In genomic region chr13:52411629-52412028, GRCh38 we compare ENCODE assay signal across 9 cellular contexts. TPM values are rescaled to one million over a fixed set of nuclear protein-coding genes. Genes with fewer than 3 reads are reported as not detected.
DNase-seq lines count a peak whose midpoint lies in the region; ATAC-seq lines count a peak whose summit lies in the region.
"Had no signal": no experiment of that assay in that cellular context is flagged by ENCODE, and none has a peak within 500 bp of the region (broad histone marks: within the 10 kb centered on the region; RNA-seq: fewer than 3 reads in every experiment).

No MANE protein-coding gene starts in this region.

- H3K4me3 Mint-ChIP-seq in activated CD4-positive, alpha-beta memory T cell treated with anti-CD3 and anti-CD28 coated beads for 36 hours, result no peak overlapping the region
- no peak overlapping the region for H3K4me3 Mint-ChIP-seq in activated CD4-positive, alpha-beta memory T cell treated with anti-CD3 and anti-CD28 coated beads, Interleukin-2, amount 10 ng/mL, durations not matched to agents 7 days and 5 days
- no peak overlapping the region for H3K4me3 Mint-ChIP-seq in activated T-helper 17 cell treated with anti-CD3 and anti-CD28 coated beads, Interleukin-2, amount 50 U/mL, for 72 hours
- H3K4me3 Mint-ChIP-seq in naive thymus-derived CD8-positive, alpha-beta T cell, result no peak overlapping the region

- H3K4me2 ChIP-seq in skeletal muscle satellite cell (ENCODE audit: low read length), result peak overlapping the region; percentile 18

- CTCF ChIA-PET in activated CD4-positive, alpha-beta memory T cell treated with anti-CD3 and anti-CD28 coated beads for 36 hours (lab: Charles Lee), result no interaction called here
- CTCF ChIA-PET in activated CD4-positive, alpha-beta memory T cell treated with anti-CD3 and anti-CD28 coated beads, Interleukin-2, amount 10 ng/mL, durations not matched to agents 7 days and 5 days (lab: Charles Lee), result interaction anchor here (0.7 kb wide), 1 partner anchor 38 kb away, joined by 3 read pairs; no protein-coding TSS in a partner anchor

- H3K9ac ChIP-seq in skeletal muscle satellite cell (ENCODE audit: low read depth, low read length), result no peak overlapping the region

- peak overlapping the region; percentile 20 for H3K27ac Mint-ChIP-seq in activated CD4-positive, alpha-beta memory T cell treated with anti-CD3 and anti-CD28 coated beads for 36 hours
- no peak overlapping the region for H3K27ac Mint-ChIP-seq in activated CD4-positive, alpha-beta memory T cell treated with anti-CD3 and anti-CD28 coated beads, Interleukin-2, amount 10 ng/mL, durations not matched to agents 7 days and 5 days
- peak overlapping the region; percentile 80 for H3K27ac Mint-ChIP-seq in activated T-helper 17 cell treated with anti-CD3 and anti-CD28 coated beads, Interleukin-2, amount 50 U/mL, for 72 hours
- H3K27ac Mint-ChIP-seq in naive thymus-derived CD8-positive, alpha-beta T cell, result no peak overlapping the region

- H3K4me1 ChIP-seq in skeletal muscle satellite cell (ENCODE audit: control insufficient read depth, insufficient read depth, low read length), result peaks cover 32% of the 10 kb centered on the region

- H3K36me3 Mint-ChIP-seq in activated CD4-positive, alpha-beta memory T cell treated with anti-CD3 and anti-CD28 coated beads for 36 hours, result peaks cover 29% of the 10 kb centered on the region
- peaks cover 28% of the 10 kb centered on the region for H3K36me3 Mint-ChIP-seq in activated CD4-positive, alpha-beta memory T cell treated with anti-CD3 and anti-CD28 coated beads, Interleukin-2, amount 10 ng/mL, durations not matched to agents 7 days and 5 days (ENCODE audit: low read depth)
- peaks cover 60% of the 10 kb centered on the region for H3K36me3 Mint-ChIP-seq in activated T-helper 17 cell treated with anti-CD3 and anti-CD28 coated beads, Interleukin-2, amount 50 U/mL, for 72 hours (ENCODE audit: low read depth)
- peaks cover 0 to 49% (median 6%) of the 10 kb centered on the region in 3 donors for H3K36me3 Mint-ChIP-seq in naive thymus-derived CD8-positive, alpha-beta T cell

- H3K36me3 ChIP-seq in skeletal muscle satellite cell (ENCODE audit: insufficient read depth, low read length), result peaks cover 31% of the 10 kb centered on the region

- H3K4me3 ChIP-seq in skeletal muscle satellite cell (ENCODE audit: low read length), result no peak overlapping the region

- intact Hi-C loops in activated CD4-positive, alpha-beta memory T cell treated with anti-CD3 and anti-CD28 coated beads for 36 hours (cut with micrococcal nuclease), result loop anchor here (1.0 kb wide), 1 partner anchor 37 kb away; no protein-coding TSS in a partner anchor

- peak; percentile 91 for ATAC-seq in HG02938 (IDR thresholded peaks at IDR 0.05; ENCODE audit: unreplicated experiment)
- peak; percentile 89 for ATAC-seq in activated T-helper 17 cell treated with anti-CD3 and anti-CD28 coated beads, Interleukin-2, amount 50 U/mL, for 72 hours (replicated peaks)
- ATAC-seq in naive thymus-derived CD8-positive, alpha-beta T cell, result no peak

- H3K27me3 Mint-ChIP-seq in activated CD4-positive, alpha-beta memory T cell treated with anti-CD3 and anti-CD28 coated beads for 36 hours, result no peaks in the 10 kb centered on the region
- no peaks in the 10 kb centered on the region for H3K27me3 Mint-ChIP-seq in activated CD4-positive, alpha-beta memory T cell treated with anti-CD3 and anti-CD28 coated beads, Interleukin-2, amount 10 ng/mL, durations not matched to agents 7 days and 5 days
- H3K27me3 Mint-ChIP-seq in activated T-helper 17 cell treated with anti-CD3 and anti-CD28 coated beads, Interleukin-2, amount 50 U/mL, for 72 hours, result no peaks in the 10 kb centered on the region
- no peaks in the 10 kb centered on the region for H3K27me3 Mint-ChIP-seq in naive thymus-derived CD8-positive, alpha-beta T cell

- H3K27me3 ChIP-seq in skeletal muscle satellite cell (ENCODE audit: control insufficient read depth, insufficient read depth, low read length), result no peaks in the 10 kb centered on the region

- H3K9me3 ChIP-seq in skeletal muscle satellite cell (replicated peaks; ENCODE audit: low read length), result no peaks in the 10 kb centered on the region

- DNase-seq in activated CD4-positive, alpha-beta memory T cell treated with anti-CD3 and anti-CD28 coated beads for 36 hours, result peak; percentile 35
- no peak for DNase-seq in activated CD4-positive, alpha-beta memory T cell treated with anti-CD3 and anti-CD28 coated beads, Interleukin-2, amount 10 ng/mL, durations not matched to agents 7 days and 5 days
- DNase-seq in activated gamma-delta T cell (lab: John Stamatoyannopoulos, UW), result no peak
- no peak for DNase-seq in naive thymus-derived CD8-positive, alpha-beta T cell
- DNase-seq in activated CD4-positive, alpha-beta T cell treated with anti-CD3 and anti-CD28 coated beads, Interleukin-2, amount 50 U/mL, for 4 hours, result no peak
- DNase-seq: activated naive CD4-positive, alpha-beta T cell had no signal

- no peaks in the 10 kb centered on the region for H3K9me3 Mint-ChIP-seq in activated CD4-positive, alpha-beta memory T cell treated with anti-CD3 and anti-CD28 coated beads for 36 hours
- H3K9me3 Mint-ChIP-seq in activated CD4-positive, alpha-beta memory T cell treated with anti-CD3 and anti-CD28 coated beads, Interleukin-2, amount 10 ng/mL, durations not matched to agents 7 days and 5 days, result no peaks in the 10 kb centered on the region
- H3K9me3 Mint-ChIP-seq in activated T-helper 17 cell treated with anti-CD3 and anti-CD28 coated beads, Interleukin-2, amount 50 U/mL, for 72 hours, result no peaks in the 10 kb centered on the region
- H3K9me3 Mint-ChIP-seq in naive thymus-derived CD8-positive, alpha-beta T cell, result no peaks in the 10 kb centered on the region

- H3K4me1 Mint-ChIP-seq in activated CD4-positive, alpha-beta memory T cell treated with anti-CD3 and anti-CD28 coated beads for 36 hours (ENCODE audit: low read depth), result peaks cover 2% of the 10 kb centered on the region
- H3K4me1 Mint-ChIP-seq in activated CD4-positive, alpha-beta memory T cell treated with anti-CD3 and anti-CD28 coated beads, Interleukin-2, amount 10 ng/mL, durations not matched to agents 7 days and 5 days, result peaks cover 6% of the 10 kb centered on the region
- H3K4me1 Mint-ChIP-seq in activated T-helper 17 cell treated with anti-CD3 and anti-CD28 coated beads, Interleukin-2, amount 50 U/mL, for 72 hours, result peaks cover 7% of the 10 kb centered on the region
- H3K4me1 Mint-ChIP-seq in naive thymus-derived CD8-positive, alpha-beta T cell, result peaks cover 0 to 1% (median under 1%) of the 10 kb centered on the region in 4 donors

- POLR2A ChIA-PET in activated CD4-positive, alpha-beta memory T cell treated with anti-CD3 and anti-CD28 coated beads for 36 hours (lab: Charles Lee), result no interaction called here
- POLR2A ChIA-PET in activated CD4-positive, alpha-beta memory T cell treated with anti-CD3 and anti-CD28 coated beads, Interleukin-2, amount 10 ng/mL, durations not matched to agents 7 days and 5 days (lab: Charles Lee), result no interaction called here
- POLR2A ChIA-PET in naive thymus-derived CD8-positive, alpha-beta T cell (lab: Charles Lee), result no interaction called here

RNA-seq across cellular contexts. Expression of gene THSD1, which starts 5.7 kb away (rescaled TPM):
- under 1 TPM; 0.12 to 0.22 TPM for total RNA-seq in activated CD4-positive, alpha-beta memory T cell treated with anti-CD3 and anti-CD28 coated beads for 36 hours
- under 1 TPM; 0.23 to 0.28 TPM for total RNA-seq in activated CD4-positive, alpha-beta memory T cell treated with anti-CD3 and anti-CD28 coated beads, Interleukin-2, amount 10 ng/mL, durations not matched to agents 7 days and 5 days
- total RNA-seq in activated T-helper 17 cell treated with anti-CD3 and anti-CD28 coated beads, Interleukin-2, amount 50 U/mL, for 72 hours, result under 1 TPM; 0.32 to 0.54 TPM
- total RNA-seq in skeletal muscle satellite cell (2012; rRNA removed), result 14.2 and 16.5 TPM in 2 replicates
- total RNA-seq in naive thymus-derived CD8-positive, alpha-beta T cell, result 1 to 10 TPM in 1 of 2 experiments, under 1 TPM in 1; 0.60 to 1.1 TPM
- under 1 TPM in 1 of 3 donors, not detected in 2; 0.23 TPM for polyA plus RNA-seq in naive thymus-derived CD8-positive, alpha-beta T cell

RNA-seq across cellular contexts. Expression of gene VPS36, which starts 38.8 kb away (rescaled TPM):
- total RNA-seq in activated CD4-positive, alpha-beta memory T cell treated with anti-CD3 and anti-CD28 coated beads for 36 hours, result 10 to 100 TPM; 24.7 to 26.6 TPM
- total RNA-seq in activated CD4-positive, alpha-beta memory T cell treated with anti-CD3 and anti-CD28 coated beads, Interleukin-2, amount 10 ng/mL, durations not matched to agents 7 days and 5 days, result 10 to 100 TPM; 41.8 to 43.4 TPM
- 10 to 100 TPM; 24.0 to 37.6 TPM for total RNA-seq in activated T-helper 17 cell treated with anti-CD3 and anti-CD28 coated beads, Interleukin-2, amount 50 U/mL, for 72 hours
- 20.8 and 23.1 TPM in 2 replicates for total RNA-seq in skeletal muscle satellite cell (2012; rRNA removed)
- total RNA-seq in naive thymus-derived CD8-positive, alpha-beta T cell, result 10 to 100 TPM; 65.3 to 65.4 TPM
- polyA plus RNA-seq in naive thymus-derived CD8-positive, alpha-beta T cell, result 10 to 100 TPM; 33.2 to 38.2 (median 36.6) TPM

RNA-seq across cellular contexts. Expression of gene CKAP2, which starts 43.6 kb away (rescaled TPM):
- total RNA-seq in activated CD4-positive, alpha-beta memory T cell treated with anti-CD3 and anti-CD28 coated beads for 36 hours, result 10 to 100 TPM; 60.4 to 63.8 TPM
- total RNA-seq in activated CD4-positive, alpha-beta memory T cell treated with anti-CD3 and anti-CD28 coated beads, Interleukin-2, amount 10 ng/mL, durations not matched to agents 7 days and 5 days, result 10 to 100 TPM; 81.8 to 83.7 TPM
- 10 to 100 TPM; 61.0 to 79.7 TPM for total RNA-seq in activated T-helper 17 cell treated with anti-CD3 and anti-CD28 coated beads, Interleukin-2, amount 50 U/mL, for 72 hours
- 24.6 and 28.2 TPM in 2 replicates for total RNA-seq in skeletal muscle satellite cell (2012; rRNA removed)
- 10 to 100 TPM in 1 of 2 experiments, 1 to 10 TPM in 1; 10.0 to 15.2 TPM for total RNA-seq in naive thymus-derived CD8-positive, alpha-beta T cell
- 1 to 10 TPM; 8.3 to 9.8 (median 8.7) TPM for polyA plus RNA-seq in naive thymus-derived CD8-positive, alpha-beta T cell

Comparison
In these comparisons a context has a peak if more than half of its experiments do, and no peak if none do; other contexts are left out.
1. H3K27ac Mint-ChIP-seq: peak in activated CD4-positive, alpha-beta memory T cell treated with anti-CD3 and anti-CD28 coated beads for 36 hours (single experiment) and activated T-helper 17 cell treated with anti-CD3 and anti-CD28 coated beads, Interleukin-2, amount 50 U/mL, for 72 hours (single experiment); none in activated CD4-positive, alpha-beta memory T cell treated with anti-CD3 and anti-CD28 coated beads, Interleukin-2, amount 10 ng/mL, durations not matched to agents 7 days and 5 days (single experiment) and naive thymus-derived CD8-positive, alpha-beta T cell (0 of 10).
2. ATAC-seq: peak in HG02938 (single experiment) and activated T-helper 17 cell treated with anti-CD3 and anti-CD28 coated beads, Interleukin-2, amount 50 U/mL, for 72 hours (single experiment); none in naive thymus-derived CD8-positive, alpha-beta T cell (0 of 2).